8 cellular contexts compared by ENCODE assay signal in the genomic region with DNA sequence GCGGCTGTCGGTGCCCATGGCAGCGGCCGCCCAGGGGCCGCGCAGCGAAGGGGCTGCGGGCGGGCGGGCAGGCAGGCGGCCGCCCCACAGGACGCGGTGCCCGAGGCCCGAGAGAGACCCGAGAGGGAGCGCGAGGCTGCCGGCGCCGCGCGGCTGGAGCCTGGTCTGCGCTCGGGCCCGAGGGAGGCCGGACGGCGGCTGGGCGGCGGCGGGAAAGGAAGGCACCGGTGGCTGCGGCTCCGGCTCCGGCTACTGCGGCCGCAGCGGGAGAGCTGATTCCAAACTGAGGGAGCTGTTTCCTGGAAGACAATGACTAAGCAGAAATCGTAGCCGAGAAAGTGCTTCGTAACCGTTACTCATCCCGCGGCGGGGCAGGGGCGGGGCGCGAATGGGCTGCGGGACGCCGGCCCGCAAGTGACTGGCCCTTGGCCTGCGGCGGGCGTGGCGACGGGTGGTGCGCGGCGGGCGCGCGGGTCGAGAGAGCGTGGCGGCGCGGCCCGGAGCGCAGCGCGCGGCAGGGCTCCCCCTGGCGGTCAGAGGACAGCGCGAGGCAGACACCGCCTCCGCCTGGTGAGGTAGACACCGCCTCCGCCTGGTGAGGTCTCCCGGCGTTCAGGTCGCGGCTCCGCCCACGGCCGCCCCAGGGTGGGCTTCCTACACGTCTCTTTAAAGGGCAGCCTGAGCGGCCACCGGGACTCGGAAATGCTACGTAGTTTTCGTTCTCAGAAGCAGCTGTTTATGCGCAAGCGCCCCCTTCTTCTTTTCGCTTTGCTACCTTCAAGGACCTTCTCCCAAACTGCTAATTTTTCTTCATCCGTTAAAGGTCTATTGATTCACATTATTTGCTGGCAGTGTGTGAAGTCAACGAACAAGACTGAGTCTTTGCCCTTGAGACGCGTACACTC. TPM values are rescaled to one million over a fixed set of nuclear protein-coding genes. Genes with fewer than 3 reads are reported as not detected.
DNase-seq lines count a peak whose midpoint lies in the region; ATAC-seq and TF ChIP-seq lines count a peak whose summit lies in the region.

A gene with protein sequence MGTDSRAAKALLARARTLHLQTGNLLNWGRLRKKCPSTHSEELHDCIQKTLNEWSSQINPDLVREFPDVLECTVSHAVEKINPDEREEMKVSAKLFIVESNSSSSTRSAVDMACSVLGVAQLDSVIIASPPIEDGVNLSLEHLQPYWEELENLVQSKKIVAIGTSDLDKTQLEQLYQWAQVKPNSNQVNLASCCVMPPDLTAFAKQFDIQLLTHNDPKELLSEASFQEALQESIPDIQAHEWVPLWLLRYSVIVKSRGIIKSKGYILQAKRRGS (minus strand): TSS at position 285 of the 905 bp plus-strand sequence. CDS start 267 bp downstream, at position 18.

- H3K27ac Mint-ChIP-seq in T-cell: peak within 1 kb of the TSS; percentile 87 to 92

- intact Hi-C loops in adrenal gland (cut with DNase I): no loop called here
- intact Hi-C loops in left cardiac atrium (cut with DNase I): no loop called here
- intact Hi-C loops in posterior vena cava (cut with DNase I): no loop called here

- WGBS in adrenal gland, 4 donors: 0 to 3% (median 1%) methylated on average over 24 to 102 of the region's 102 CpGs

- peak within 1 kb of the TSS; percentile 64 to 99 (median 78) for H3K4me3 ChIP-seq in adrenal gland

- peak; percentile 96 for TF ChIP-seq CTCF in GM12874 (IDR thresholded peaks at IDR 0.05; ENCODE audit: insufficient read depth, low read depth, low read length)
- peak; percentile 52 to 99 (median 82) for TF ChIP-seq CTCF in adrenal gland (IDR thresholded peaks at IDR 0.05)

- H3K27ac ChIP-seq in adrenal gland: peak within 1 kb of the TSS; percentile 83 to 98 (median 95)

- no peaks in the 10 kb centered on the region for H3K9me3 Mint-ChIP-seq in T-cell

- H3K36me3 Mint-ChIP-seq in T-cell: no peaks in the 10 kb centered on the region

- H3K4me1 ChIP-seq in adrenal gland (replicated peaks in 1 of 2): peaks cover 4 to 39% of the 10 kb centered on the region in 2 donors

- CTCF ChIA-PET in T-cell (lab: Charles Lee): interaction anchor here (0.5 to 2.6 kb wide), 20 partner anchors 22 to 867 kb away, joined by 3 to 20 read pairs (median 4); a partner anchor contains a TSS

- H3K36me3 ChIP-seq in adrenal gland (replicated peaks in 1 of 2): no peaks in the 10 kb centered on the region

- peaks cover 2 to 4% of the 10 kb centered on the region in 2 donors for H3K27me3 Mint-ChIP-seq in T-cell

- POLR2A ChIA-PET in T-cell (lab: Charles Lee): interaction anchor here (0.7 to 0.9 kb wide), 2 partner anchors 30 to 568 kb away, joined by 4 to 15 read pairs; a partner anchor contains a TSS

- peak; percentile 89 for DNase-seq in NCI-H1105 (lab: John Stamatoyannopoulos, UW)
- peak; percentile 69 to 92 (median 84) for DNase-seq in T-cell
- DNase-seq in adrenal gland: peak; percentile 95 to 97 (median 96)
- DNase-seq in left cardiac atrium: peak; percentile 95
- peak; percentile 97 for DNase-seq in posterior vena cava (ENCODE audit: low spot score)
- DNase-seq in ureter (ENCODE audit: low spot score): peak; percentile 86

- no peaks in the 10 kb centered on the region for H3K27me3 ChIP-seq in adrenal gland

- peak; percentile 85 to 99 for TF ChIP-seq POLR2A in adrenal gland (IDR thresholded peaks at IDR 0.05)

- peak within 1 kb of the TSS; percentile 86 to 87 (median 87) for H3K4me3 Mint-ChIP-seq in T-cell

- ATAC-seq in HG02642 (IDR thresholded peaks at IDR 0.05; ENCODE audit: poor library complexity, unreplicated experiment) (peak; percentile 97), T-cell (replicated peaks in 1 of 4) (peak; percentile 91 to 94 (median 92)), left cardiac atrium (peak; percentile 97 to 99)

- no peaks in the 10 kb centered on the region for H3K9me3 ChIP-seq in adrenal gland (replicated peaks in 1 of 3)

- peaks cover 36 to 42% (median 39%) of the 10 kb centered on the region in 3 donors for H3K4me1 Mint-ChIP-seq in T-cell

RNA-seq across cellular contexts. Expression of the gene that starts here (rescaled TPM):
- total RNA-seq in T-cell (10 to 100 TPM in 4 of 5 donors, 1 to 10 TPM in 1; 8.7 to 20.6 (median 17.9) TPM), adrenal gland (10 to 100 TPM; 17.9 to 53.7 (median 30.0) TPM), left cardiac atrium (10 to 100 TPM; 10.1 to 10.8 TPM), posterior vena cava (10 to 100 TPM in 1 of 2 donors, 1 to 10 TPM in 1; 9.7 to 16.8 TPM), ureter (12.6 TPM)
- 10 to 100 TPM in 1 of 3 donors, 1 to 10 TPM in 2; 3.9 to 81.3 (median 7.2) TPM for polyA plus RNA-seq in adrenal gland

Comparison
In these comparisons a context has a peak if more than half of its experiments do, and no peak if none do; other contexts are left out.
1. Peak in every context shown above with its lines: DNase-seq, ATAC-seq, H3K4me3 ChIP-seq and H3K27ac ChIP-seq.